8 cellular contexts compared by ENCODE assay signal in the genomic region with DNA sequence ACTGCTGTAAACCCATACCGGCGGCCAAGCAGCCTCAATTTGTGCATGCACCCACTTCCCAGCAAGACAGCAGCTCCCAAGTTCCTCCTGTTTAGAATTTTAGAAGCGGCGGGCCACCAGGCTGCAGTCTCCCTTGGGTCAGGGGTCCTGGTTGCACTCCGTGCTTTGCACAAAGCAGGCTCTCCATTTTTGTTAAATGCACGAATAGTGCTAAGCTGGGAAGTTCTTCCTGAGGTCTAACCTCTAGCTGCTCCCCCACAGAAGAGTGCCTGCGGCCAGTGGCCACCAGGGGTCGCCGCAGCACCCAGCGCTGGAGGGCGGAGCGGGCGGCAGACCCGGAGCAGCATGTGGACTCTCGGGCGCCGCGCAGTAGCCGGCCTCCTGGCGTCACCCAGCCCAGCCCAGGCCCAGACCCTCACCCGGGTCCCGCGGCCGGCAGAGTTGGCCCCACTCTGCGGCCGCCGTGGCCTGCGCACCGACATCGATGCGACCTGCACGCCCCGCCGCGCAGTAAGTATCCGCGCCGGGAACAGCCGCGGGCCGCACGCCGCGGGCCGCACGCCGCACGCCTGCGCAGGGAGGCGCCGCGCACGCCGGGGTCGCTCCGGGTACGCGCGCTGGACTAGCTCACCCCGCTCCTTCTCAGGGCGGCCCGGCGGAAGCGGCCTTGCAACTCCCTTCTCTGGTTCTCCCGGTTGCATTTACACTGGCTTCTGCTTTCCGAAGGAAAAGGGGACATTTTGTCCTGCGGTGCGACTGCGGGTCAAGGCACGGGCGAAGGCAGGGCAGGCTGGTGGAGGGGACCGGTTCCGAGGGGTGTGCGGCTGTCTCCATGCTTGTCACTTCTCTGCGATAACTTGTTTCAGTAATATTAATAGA. TPM values are rescaled to one million over a fixed set of nuclear protein-coding genes. Genes with fewer than 3 reads are reported as not detected.
DNase-seq lines count a peak whose midpoint lies in the region; ATAC-seq and TF ChIP-seq lines count a peak whose summit lies in the region.

TSS of gene FXN (plus strand) at position 315 of the 879 bp plus-strand sequence. CDS start at position 346, 31 bp downstream.

- H3K4me1 ChIP-seq in A673 (ENCODE audit: insufficient read depth, low read length, poor library complexity, severe bottlenecking): no peaks in the 10 kb centered on the region

- no peaks in the 10 kb centered on the region for H3K36me3 ChIP-seq in A673 (ENCODE audit: insufficient read depth, low read length, poor library complexity, severe bottlenecking)
- H3K36me3 ChIP-seq in kidney epithelial cell (ENCODE audit: control insufficient read depth, insufficient read depth, low read length): no peaks in the 10 kb centered on the region

- DNase-seq in A673 (ENCODE audit: low spot score) (peak; percentile 85), NCI-H2171 treated with DMSO at 0.1 percent for 48 hours (lab: John Stamatoyannopoulos, UW) (peak; percentile 76), cerebellar cortex (ENCODE audit: low spot score) (peak; percentile 71), kidney epithelial cell (ENCODE audit: low read depth) (no peak)
- DNase-seq in stimulated activated CD4-positive, alpha-beta T cell treated with anti-CD3 and anti-CD28 coated beads, Interleukin-15, amount 100 ng/mL, for 48 hours (ENCODE audit: low read depth in 2 of 2): peak; percentile 58 to 81

- no peaks in the 10 kb centered on the region for H3K9me3 ChIP-seq in A673 (ENCODE audit: low read depth, low read length, poor library complexity, severe bottlenecking)

- H3K27ac ChIP-seq in A673 (ENCODE audit: low read depth, low read length, poor library complexity, severe bottlenecking): peak within 1 kb of the TSS; percentile 72

- H3K4me3 ChIP-seq in A673 (ENCODE audit: low read depth, low read length, poor library complexity, severe bottlenecking) (peak within 1 kb of the TSS; percentile 57), kidney epithelial cell (ENCODE audit: low read depth, low read length) (peak within 1 kb of the TSS; percentile 71)

- no TSS peak for BruUV-seq in A673 (replicated peaks; lab: Mats Ljungman, UMichigan)

- intact Hi-C loops in A673 (cut with micrococcal nuclease; ENCODE audit: unreplicated experiment): loop anchor here (5.0 kb wide), 3 partner anchors 142 to 897 kb away; no protein-coding TSS in a partner anchor

- ATAC-seq in GM18511 (IDR thresholded peaks at IDR 0.05; ENCODE audit: unreplicated experiment): peak; percentile 95
- ATAC-seq in HG03039 (IDR thresholded peaks at IDR 0.05; ENCODE audit: unreplicated experiment): peak; percentile 92
- ATAC-seq in activated CD4-positive, CD25-positive, alpha-beta regulatory T cell treated with anti-CD3 and anti-CD28 coated beads, Interleukin-2, amount 50 U/mL, for 24 hours: peak; percentile 93 to 94

- CTCF ChIA-PET in A673 (lab: Charles Lee): interaction anchor here (0.5 to 1.1 kb wide), 4 partner anchors 123 to 464 kb away, joined by 3 to 8 read pairs (median 4); no protein-coding TSS in a partner anchor

- TF ChIP-seq CTCF in A673 (conservative IDR thresholded peaks at IDR 0.05; ENCODE audit: low read depth, low read length): peak; percentile 93
- peak; percentile 97 for TF ChIP-seq CTCF in kidney epithelial cell (IDR thresholded peaks at IDR 0.05; ENCODE audit: insufficient read depth, low read length, poor library complexity, severe bottlenecking)

- H3K27me3 ChIP-seq in A673 (replicated peaks; ENCODE audit: insufficient read depth, low read depth, low read length, poor library complexity): no peaks in the 10 kb centered on the region
- no peaks in the 10 kb centered on the region for H3K27me3 ChIP-seq in kidney epithelial cell (ENCODE audit: control insufficient read depth, insufficient read depth, low read length)

- POLR2A ChIA-PET in A673 (lab: Charles Lee; ENCODE audit: low non-redundant PET): interaction anchor here (0.7 kb wide), 1 partner anchor 122 kb away, joined by 3 read pairs; no protein-coding TSS in a partner anchor

RNA-seq across cellular contexts. Expression of gene FXN, which starts in this region (rescaled TPM):
- 20.8 and 23.2 TPM in 2 replicates for total RNA-seq in A673 (2021)
- total RNA-seq in kidney epithelial cell: 9.8 and 11.4 TPM in 2 replicates
